Comparison of ENCODE assay signal across 21 cellular contexts in the genomic region with DNA sequence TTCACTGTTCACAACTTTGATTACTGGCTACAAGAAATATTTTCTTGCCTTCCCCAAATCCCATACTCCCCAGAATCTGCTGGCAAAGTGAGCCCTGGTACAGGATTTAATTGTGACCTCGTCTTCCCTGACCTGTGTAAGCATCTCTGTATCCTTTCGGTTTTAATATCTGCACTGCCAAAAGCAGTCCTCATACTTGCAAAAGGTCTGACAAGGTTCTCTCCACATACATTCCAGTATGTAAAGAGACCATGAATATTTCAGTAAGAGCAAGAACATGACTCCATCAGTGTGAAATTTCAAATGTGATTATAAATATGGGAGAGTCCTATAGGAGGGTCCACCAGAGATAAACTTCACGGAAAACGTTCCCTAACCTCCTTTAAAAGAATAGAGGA.
A peak's percentile ranks its signal among the peaks of the same experiment; 100 is the strongest.
DNase-seq lines count a peak whose midpoint lies in the region; ATAC-seq and TF ChIP-seq lines count a peak whose summit lies in the region.
"Had no signal": no experiment of that assay in that cellular context is flagged by ENCODE, and none has a peak within 500 bp of the region (broad histone marks: within the 10 kb centered on the region; RNA-seq: fewer than 3 reads in every experiment).

No MANE protein-coding gene starts in this region.

- H3K27me3 ChIP-seq in RWPE2 (ENCODE audit: insufficient read depth, poor library complexity, severe bottlenecking): no peaks in the 10 kb centered on the region
- H3K27me3 ChIP-seq: colonic mucosa, hepatocyte, suprapubic skin had no signal

- DNase-seq in CD14-positive monocyte (ENCODE audit: low spot score) (no peak), RWPE2 (ENCODE audit: low spot score) (no peak), immature natural killer cell (no peak), progenitor cell of endocrine pancreas (ENCODE audit: low spot score, unreplicated experiment) (no peak), pons (ENCODE audit: low spot score) (no peak), NCI-H748 (lab: John Stamatoyannopoulos, UW; ENCODE audit: unreplicated experiment) (no peak), OCI-M1 (lab: John Stamatoyannopoulos, UW) (no peak)
- no peak for DNase-seq in activated effector memory CD4-positive, alpha-beta T cell treated with Interleukin-2 at 50 U/mL for 16 hours
- DNase-seq: activated B cell treated with CpG ODN at 0.5 μM for 24 hours; activated CD4-positive, alpha-beta memory T cell treated with anti-CD3 and anti-CD28 coated beads, Interleukin-2, amount 10 ng/mL, durations not matched to agents 7 days and 5 days; activated naive CD4-positive, alpha-beta T cell treated with anti-CD3 and anti-CD28 coated beads, Interleukin-2, amount 50 U/mL, for 16 hours; activated T-cell treated with anti-CD3 and anti-CD28 coated beads, Interleukin-2, amount 50 U/mL, for 1 hour; colonic mucosa; DMS79 treated with DMSO at 0.1 percent for 48 hours; NCI-H1092 treated with DMSO at 0.1 percent for 48 hours; NCI-H526; nephron progenitor cell; stimulated activated CD4-positive, alpha-beta T cell treated with anti-CD3 and anti-CD28 coated beads, Interleukin-12 subunit alpha, Interleukin-12 subunit beta, amount 100 ng/mL, for 4 hours had no signal

- peaks cover 23% of the 10 kb centered on the region for H3K4me1 ChIP-seq in RWPE2 (ENCODE audit: insufficient read depth, poor library complexity, severe bottlenecking)
- H3K4me1 ChIP-seq: colonic mucosa had no signal

- peaks cover 0 to 7% (median 0%) of the 10 kb centered on the region in 7 donors for H3K9me3 Mint-ChIP-seq in CD14-positive monocyte
- no peaks in the 10 kb centered on the region for H3K9me3 Mint-ChIP-seq in immature natural killer cell
- no peaks in the 10 kb centered on the region for H3K9me3 Mint-ChIP-seq in progenitor cell of endocrine pancreas (ENCODE audit: low read depth)
- H3K9me3 Mint-ChIP-seq: activated B cell treated with CpG ODN at 0.5 μM for 24 hours; activated CD4-positive, alpha-beta memory T cell treated with anti-CD3 and anti-CD28 coated beads, Interleukin-2, amount 10 ng/mL, durations not matched to agents 7 days and 5 days; memory B cell; nephron progenitor cell had no signal

- H3K36me3 ChIP-seq in RWPE2 (ENCODE audit: low read depth): no peaks in the 10 kb centered on the region
- H3K36me3 ChIP-seq: colonic mucosa, suprapubic skin had no signal

- peaks cover 32 to 41% of the 10 kb centered on the region in 2 donors for H3K36me3 Mint-ChIP-seq in CD14-positive monocyte
- H3K36me3 Mint-ChIP-seq in immature natural killer cell: peaks cover 16 to 27% (median 17%) of the 10 kb centered on the region in 3 donors
- H3K36me3 Mint-ChIP-seq in progenitor cell of endocrine pancreas (ENCODE audit: insufficient read depth): peaks cover 6% of the 10 kb centered on the region

- peaks cover 80% of the 10 kb centered on the region for H3K4me1 Mint-ChIP-seq in CD14-positive monocyte
- H3K4me1 Mint-ChIP-seq in immature natural killer cell: peaks cover 25 to 34% of the 10 kb centered on the region in 2 donors
- H3K4me1 Mint-ChIP-seq in progenitor cell of endocrine pancreas (ENCODE audit: low read depth): peaks cover 56% of the 10 kb centered on the region
- H3K4me1 Mint-ChIP-seq: activated B cell treated with CpG ODN at 0.5 μM for 24 hours, memory B cell had no signal

- H3K4me3 Mint-ChIP-seq in CD14-positive monocyte: peak overlapping the region; percentile 48 to 92
- H3K4me3 Mint-ChIP-seq in immature natural killer cell: peak overlapping the region in 2 of 5 donors; percentile 18 to 33
- no peak overlapping the region for H3K4me3 Mint-ChIP-seq in progenitor cell of endocrine pancreas (ENCODE audit: low read depth)
- H3K4me3 Mint-ChIP-seq: activated B cell treated with CpG ODN at 0.5 μM for 24 hours; activated CD4-positive, alpha-beta memory T cell treated with anti-CD3 and anti-CD28 coated beads, Interleukin-2, amount 10 ng/mL, durations not matched to agents 7 days and 5 days; memory B cell had no signal

- no peaks in the 10 kb centered on the region for H3K9me3 ChIP-seq in RWPE2 (ENCODE audit: severe bottlenecking)
- H3K9me3 ChIP-seq: colonic mucosa, suprapubic skin had no signal

- peak overlapping the region; percentile 28 to 96 (median 82) for H3K27ac Mint-ChIP-seq in CD14-positive monocyte
- peak overlapping the region in 5 of 6 donors; percentile 1 to 87 (median 64) for H3K27ac Mint-ChIP-seq in immature natural killer cell
- H3K27ac Mint-ChIP-seq in progenitor cell of endocrine pancreas: peak overlapping the region; percentile 49
- H3K27ac Mint-ChIP-seq: activated B cell treated with CpG ODN at 0.5 μM for 24 hours; activated CD4-positive, alpha-beta memory T cell treated with anti-CD3 and anti-CD28 coated beads, Interleukin-2, amount 10 ng/mL, durations not matched to agents 7 days and 5 days; memory B cell had no signal

- ATAC-seq in RWPE2 (ENCODE audit: low read depth): no peak

- intact Hi-C loops in CD14-positive monocyte (cut with micrococcal nuclease): loop anchor here in 1 of 2 donors (10.0 kb wide), 1 partner anchor 139 kb away; a partner anchor contains a TSS

- TF ChIP-seq CTCF in CD14-positive monocyte (IDR thresholded peaks at IDR 0.05) (no peak), RWPE2 (IDR thresholded peaks at IDR 0.05; ENCODE audit: poor library complexity, severe bottlenecking) (no peak), progenitor cell of endocrine pancreas (IDR thresholded peaks at IDR 0.05; ENCODE audit: unreplicated experiment) (no peak)

- peak overlapping the region; percentile 7 for H3K27ac ChIP-seq in RWPE2 (ENCODE audit: poor library complexity, severe bottlenecking)
- H3K27ac ChIP-seq: colonic mucosa, hepatocyte, suprapubic skin had no signal

- H3K27me3 Mint-ChIP-seq in CD14-positive monocyte (ENCODE audit: low read depth in 3 of 3): peaks cover 0 to 4% (median 2%) of the 10 kb centered on the region in 3 donors
- peaks cover 0 to 10% (median 2%) of the 10 kb centered on the region in 3 donors for H3K27me3 Mint-ChIP-seq in immature natural killer cell (ENCODE audit: low read depth in 3 of 3)
- no peaks in the 10 kb centered on the region for H3K27me3 Mint-ChIP-seq in progenitor cell of endocrine pancreas
- H3K27me3 Mint-ChIP-seq: activated B cell treated with CpG ODN at 0.5 μM for 24 hours; activated CD4-positive, alpha-beta memory T cell treated with anti-CD3 and anti-CD28 coated beads, Interleukin-2, amount 10 ng/mL, durations not matched to agents 7 days and 5 days; memory B cell had no signal

- no peak overlapping the region for H3K4me3 ChIP-seq in RWPE2 (ENCODE audit: severe bottlenecking)
- H3K4me3 ChIP-seq: colonic mucosa, hepatocyte, suprapubic skin had no signal
